8 cellular contexts compared by ENCODE assay signal in genomic region chr16:30985401-30986128, GRCh38. TPM values are rescaled to one million over a fixed set of nuclear protein-coding genes. Genes with fewer than 3 reads are reported as not detected.
A peak's percentile ranks its signal among the peaks of the same experiment; 100 is the strongest.
DNase-seq lines count a peak whose midpoint lies in the region; ATAC-seq and TF ChIP-seq lines count a peak whose summit lies in the region.

No MANE protein-coding gene starts in this region.

- intact Hi-C loops in Right ventricle myocardium inferior (cut with DNase I) (loop anchor here (1.0 to 5.0 kb wide), 5 partner anchors 157 to 883 kb away; partner anchors contain the start of gene ARMC5), cardiac septum (cut with DNase I) (loop anchor here (1.0 to 5.0 kb wide), 4 partner anchors 92 to 882 kb away; partner anchors contain the start of gene ZNF843), psoas muscle (cut with DNase I) (loop anchor here (2.0 to 10.0 kb wide), 8 partner anchors 109 to 882 kb away; partner anchors contain the start of genes ZNF843 (in 2 of the 2) and VKORC1 (in 1 of the 2))

- H3K9me3 ChIP-seq in psoas muscle = no peaks in the 10 kb centered on the region

- peak; percentile 16 for ATAC-seq in Right ventricle myocardium inferior
- peak; percentile 63 to 77 (median 69) for ATAC-seq in psoas muscle
- no peak for ATAC-seq in HG02852 (IDR thresholded peaks at IDR 0.05; ENCODE audit: unreplicated experiment)

- H3K27me3 ChIP-seq in psoas muscle (ENCODE audit: insufficient read depth in 3 of 3, low read length in 2 of 3) = no peaks in the 10 kb centered on the region

- H3K4me3 ChIP-seq in foreskin fibroblast (ENCODE audit: low read depth in 1 of 2, low read length in 2 of 2) = peak overlapping the region; percentile 49 to 70
- H3K4me3 ChIP-seq in psoas muscle = peak overlapping the region; percentile 67

- H3K27ac ChIP-seq in psoas muscle = peak overlapping the region; percentile 67

- peaks cover 10% of the 10 kb centered on the region for H3K4me1 ChIP-seq in psoas muscle

- WGBS in psoas muscle, 3 donors = 28 to 32% (median 31%) methylated on average over 13 to 20 of the region's 20 CpGs

- no peak for DNase-seq in Right ventricle myocardium inferior (ENCODE audit: missing footprints)
- no peak for DNase-seq in cardiac septum (ENCODE audit: low spot score)
- DNase-seq in RPMI8226 = peak; percentile 93
- DNase-seq in foreskin fibroblast = peak; percentile 64 to 79
- DNase-seq in psoas muscle = peak; percentile 72 to 77
- no peak for DNase-seq in SK-N-DZ (ENCODE audit: low spot score)
- DNase-seq in superior temporal gyrus (ENCODE audit: extremely low spot score) = no peak

- TF ChIP-seq CTCF in foreskin fibroblast (IDR thresholded peaks at IDR 0.05; ENCODE audit: low read depth, low read length) = no peak
- no peak for TF ChIP-seq CTCF in psoas muscle (IDR thresholded peaks at IDR 0.05)

- H3K36me3 ChIP-seq in psoas muscle (ENCODE audit: insufficient read depth in 1 of 2, low read depth in 1 of 2) = peaks cover 0 to 40% of the 10 kb centered on the region in 2 donors

RNA-seq across cellular contexts. Expression of gene HSD3B7, which starts 0.6 kb away (rescaled TPM):
- total RNA-seq in Right ventricle myocardium inferior (7.0 TPM), cardiac septum (5.4 TPM), psoas muscle (10 to 100 TPM in 1 of 4 donors, 1 to 10 TPM in 3; 3.2 to 12.8 (median 5.4) TPM)
- 1 to 10 TPM; 3.5 to 4.9 (median 4.1) TPM for polyA plus RNA-seq in psoas muscle
- 1.6 and 2.3 TPM in 2 replicates for polyA plus RNA-seq in SK-N-DZ (2014; cell fraction: cytosol; rRNA removed)
- polyA plus RNA-seq in SK-N-DZ (2014; cell fraction: nucleus; rRNA removed) = 8.9 and 12.2 TPM in 2 replicates

RNA-seq across cellular contexts. Expression of gene STX1B, which starts 24.9 kb away (rescaled TPM):
- total RNA-seq in Right ventricle myocardium inferior (0.41 TPM), cardiac septum (1.6 TPM), psoas muscle (under 1 TPM in 3 of 4 donors, not detected in 1; 0.11 to 0.64 (median 0.26) TPM)
- polyA plus RNA-seq in psoas muscle = under 1 TPM; 0.04 to 0.14 (median 0.05) TPM
- polyA plus RNA-seq in SK-N-DZ (2014; cell fraction: cytosol; rRNA removed) = 4.4 and 5.7 TPM in 2 replicates
- 9.6 and 24.8 TPM in 2 replicates for polyA plus RNA-seq in SK-N-DZ (2014; cell fraction: nucleus; rRNA removed)

RNA-seq across cellular contexts. Expression of gene SETD1A, which starts 28.0 kb away (rescaled TPM):
- 9.4 TPM for total RNA-seq in Right ventricle myocardium inferior
- 9.6 TPM for total RNA-seq in cardiac septum
- 10 to 100 TPM; 13.3 to 19.0 (median 16.2) TPM for total RNA-seq in psoas muscle
- polyA plus RNA-seq in psoas muscle = 10 to 100 TPM in 1 of 3 donors, 1 to 10 TPM in 2; 7.9 to 15.9 (median 9.4) TPM
- 4.9 and 5.6 TPM in 2 replicates for polyA plus RNA-seq in SK-N-DZ (2014; cell fraction: cytosol; rRNA removed)
- polyA plus RNA-seq in SK-N-DZ (2014; cell fraction: nucleus; rRNA removed) = 6.9 and 10.6 TPM in 2 replicates

RNA-seq across cellular contexts. Expression of gene ORAI3, which starts 36.7 kb away (rescaled TPM):
- total RNA-seq in Right ventricle myocardium inferior (11.4 TPM), cardiac septum (9.5 TPM), psoas muscle (1 to 10 TPM; 3.6 to 5.8 (median 5.5) TPM)
- polyA plus RNA-seq in psoas muscle = 1 to 10 TPM; 3.5 to 6.0 (median 4.0) TPM
- polyA plus RNA-seq in SK-N-DZ (2014; cell fraction: cytosol; rRNA removed) = 5.0 and 6.2 TPM in 2 replicates
- 1.1 and 7.3 TPM in 2 replicates for polyA plus RNA-seq in SK-N-DZ (2014; cell fraction: nucleus; rRNA removed)

RNA-seq across cellular contexts. Expression of gene STX4, which starts 47.8 kb away (rescaled TPM):
- 42.3 TPM for total RNA-seq in Right ventricle myocardium inferior
- total RNA-seq in cardiac septum = 41.1 TPM
- total RNA-seq in psoas muscle = 10 to 100 TPM; 47.6 to 57.8 (median 51.6) TPM
- 100 to 1,000 TPM in 1 of 3 donors, 10 to 100 TPM in 2; 61.8 to 123 (median 83.3) TPM for polyA plus RNA-seq in psoas muscle
- 5.1 and 7.1 TPM in 2 replicates for polyA plus RNA-seq in SK-N-DZ (2014; cell fraction: cytosol; rRNA removed)
- 16.9 and 18.5 TPM in 2 replicates for polyA plus RNA-seq in SK-N-DZ (2014; cell fraction: nucleus; rRNA removed)

Comparison
In these comparisons a context has a peak if more than half of its experiments do, and no peak if none do; other contexts are left out.
1. DNase-seq: peak in RPMI8226 (single experiment), foreskin fibroblast (2 of 2) and psoas muscle (2 of 2); none in Right ventricle myocardium inferior (single experiment), cardiac septum (single experiment), SK-N-DZ (single experiment) and superior temporal gyrus (single experiment).